In the genomic region with DNA sequence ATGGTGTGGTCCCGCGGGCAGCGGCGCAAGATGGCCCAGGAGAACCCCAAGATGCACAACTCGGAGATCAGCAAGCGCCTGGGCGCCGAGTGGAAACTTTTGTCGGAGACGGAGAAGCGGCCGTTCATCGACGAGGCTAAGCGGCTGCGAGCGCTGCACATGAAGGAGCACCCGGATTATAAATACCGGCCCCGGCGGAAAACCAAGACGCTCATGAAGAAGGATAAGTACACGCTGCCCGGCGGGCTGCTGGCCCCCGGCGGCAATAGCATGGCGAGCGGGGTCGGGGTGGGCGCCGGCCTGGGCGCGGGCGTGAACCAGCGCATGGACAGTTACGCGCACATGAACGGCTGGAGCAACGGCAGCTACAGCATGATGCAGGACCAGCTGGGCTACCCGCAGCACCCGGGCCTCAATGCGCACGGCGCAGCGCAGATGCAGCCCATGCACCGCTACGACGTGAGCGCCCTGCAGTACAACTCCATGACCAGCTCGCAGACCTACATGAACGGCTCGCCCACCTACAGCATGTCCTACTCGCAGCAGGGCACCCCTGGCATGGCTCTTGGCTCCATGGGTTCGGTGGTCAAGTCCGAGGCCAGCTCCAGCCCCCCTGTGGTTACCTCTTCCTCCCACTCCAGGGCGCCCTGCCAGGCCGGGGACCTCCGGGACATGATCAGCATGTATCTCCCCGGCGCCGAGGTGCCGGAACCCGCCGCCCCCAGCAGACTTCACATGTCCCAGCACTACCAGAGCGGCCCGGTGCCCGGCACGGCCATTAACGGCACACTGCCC, we compare ENCODE assay signal across 1 cellular context.
A peak's percentile ranks its signal among the peaks of the same experiment; 100 is the strongest.
TF ChIP-seq lines count a peak whose summit lies in the region.

No MANE protein-coding gene starts in this region.

TF ChIP-seq in H1, 55 proteins besides CTCF, POLR2A, EP300 and RAD21 (continued from another document):
- TF ChIP-seq TAF1 (IDR thresholded peaks at IDR 0.05; ENCODE audit: low read depth, low read length) = 0 out of 2 replicates have a peak, but pooled peaks have one; percentile 17
- peak; percentile 50 for TF ChIP-seq TAF7 (optimal IDR thresholded peaks at IDR 0.05; ENCODE audit: borderline replicate concordance, low read depth, low read length)
